Comparison of ENCODE assay signal across 29 cellular contexts in the genomic region with DNA sequence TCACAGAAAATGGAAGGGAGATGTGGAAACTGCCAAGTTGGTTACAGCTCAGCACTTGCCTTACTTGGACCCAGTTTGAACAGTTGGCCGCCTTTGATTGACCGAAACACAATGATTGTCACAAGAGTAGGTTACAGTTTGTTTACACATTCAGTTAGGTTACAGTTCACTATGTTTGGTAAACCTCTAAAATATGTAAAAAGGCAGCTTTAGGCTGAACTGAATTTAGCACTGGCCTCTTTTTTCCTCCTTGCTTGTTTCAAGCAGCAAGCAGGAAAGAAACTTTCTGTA.
"Had no signal": no experiment of that assay in that cellular context is flagged by ENCODE, and none has a peak within 500 bp of the region (broad histone marks: within the 10 kb centered on the region; RNA-seq: fewer than 3 reads in every experiment).

No MANE protein-coding gene starts in this region.

- ATAC-seq: effector memory CD8-positive, alpha-beta T cell; esophagus mucosa; foreskin keratinocyte; gastrocnemius medialis; gastroesophageal sphincter; heart left ventricle; heart right ventricle had no signal

- H3K27ac Mint-ChIP-seq: dendritic cell treated with granulocyte-macrophage colony-stimulating factor and Interleukin-4, amounts not matched to agents 40 ng/mL and 50 ng/mL, for 4 days; effector memory CD8-positive, alpha-beta T cell; endodermal cell had no signal

- FAIRE-seq: colon, endometrium, endothelial cell of umbilical vein, frontal cortex had no signal

- DNase-seq: colonic mucosa; cortex of kidney; dermis blood vessel endothelial cell; dorsolateral prefrontal cortex; effector CD4-positive, alpha-beta T cell; effector CD8-positive, alpha-beta T cell; effector memory CD4-positive, alpha-beta T cell; effector memory CD8-positive, alpha-beta T cell; endodermal cell; erythroblast; esophagus squamous epithelium; foreskin fibroblast; foreskin keratinocyte; foreskin melanocyte; gastrocnemius medialis; glutamatergic neuron; head of caudate nucleus; heart left ventricle; heart right ventricle had no signal

- H3K4me3 Mint-ChIP-seq: dendritic cell treated with granulocyte-macrophage colony-stimulating factor and Interleukin-4, amounts not matched to agents 40 ng/mL and 50 ng/mL, for 4 days; effector memory CD8-positive, alpha-beta T cell; endodermal cell had no signal

- H3K27ac ChIP-seq: colonic mucosa, coronary artery, dorsolateral prefrontal cortex, epithelial cell of prostate, esophagus muscularis mucosa, esophagus squamous epithelium, foreskin keratinocyte, gastrocnemius medialis, gastroesophageal sphincter, heart left ventricle, heart right ventricle had no signal

- H3K4me1 Mint-ChIP-seq: endodermal cell had no signal

- H3K27me3 Mint-ChIP-seq: dendritic cell treated with granulocyte-macrophage colony-stimulating factor and Interleukin-4, amounts not matched to agents 40 ng/mL and 50 ng/mL, for 4 days; effector memory CD8-positive, alpha-beta T cell had no signal

- H3K36me3 ChIP-seq: colonic mucosa, esophagus muscularis mucosa, esophagus squamous epithelium, gastrocnemius medialis, gastroesophageal sphincter, heart left ventricle, heart right ventricle had no signal

- H3K4me3 ChIP-seq: colonic mucosa, coronary artery, dorsolateral prefrontal cortex, esophagus muscularis mucosa, esophagus squamous epithelium, gastrocnemius medialis, gastroesophageal sphincter, heart left ventricle, heart right ventricle had no signal

- H3K9me3 ChIP-seq: colonic mucosa, esophagus squamous epithelium, gastrocnemius medialis had no signal

- H3K9me3 Mint-ChIP-seq: dendritic cell treated with granulocyte-macrophage colony-stimulating factor and Interleukin-4, amounts not matched to agents 40 ng/mL and 50 ng/mL, for 4 days; effector memory CD8-positive, alpha-beta T cell had no signal

- H3K4me1 ChIP-seq: colonic mucosa, esophagus muscularis mucosa, esophagus squamous epithelium, foreskin keratinocyte, gastrocnemius medialis, gastroesophageal sphincter, heart left ventricle, heart right ventricle had no signal

- H3K27me3 ChIP-seq: colonic mucosa, dorsolateral prefrontal cortex, esophagus muscularis mucosa, esophagus squamous epithelium, gastrocnemius medialis, gastroesophageal sphincter, heart left ventricle, heart right ventricle had no signal
